In the genomic region with DNA sequence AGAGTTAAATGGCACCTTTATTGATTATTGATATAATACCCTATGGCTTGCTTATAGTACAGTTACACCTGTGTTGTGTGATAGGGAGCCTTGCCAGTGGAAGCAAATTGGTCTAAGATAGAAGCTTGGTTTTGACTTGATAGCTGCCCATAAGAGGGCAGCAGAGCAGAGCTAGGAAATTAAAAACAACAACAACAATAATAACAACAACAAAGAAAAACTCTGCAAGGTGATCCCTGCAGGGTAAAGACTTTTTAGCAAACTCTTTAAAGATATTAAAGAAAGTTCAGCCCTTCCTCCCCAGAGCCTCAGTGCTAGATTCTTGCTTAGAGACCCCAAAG, we compare ENCODE assay signal across 20 cellular contexts. TPM values are rescaled to one million over a fixed set of nuclear protein-coding genes. Genes with fewer than 3 reads are reported as not detected.
DNase-seq lines count a peak whose midpoint lies in the region; ATAC-seq, FAIRE-seq and TF ChIP-seq lines count a peak whose summit lies in the region.
"Had no signal": no experiment of that assay in that cellular context is flagged by ENCODE, and none has a peak within 500 bp of the region (broad histone marks: within the 10 kb centered on the region; RNA-seq: fewer than 3 reads in every experiment).

No MANE protein-coding gene starts in this region.

- DNase-seq in GM12865 (ENCODE audit: low read depth) (no peak), Panc1 (ENCODE audit: low read depth, low spot score) (no peak), foreskin keratinocyte (no peak), occipital lobe (lab: John Stamatoyannopoulos, UW) (no peak), urothelium cell line (ENCODE audit: low spot score) (no peak), smooth muscle cell (lab: John Stamatoyannopoulos, UW; ENCODE audit: unreplicated experiment) (no peak)
- no peak for DNase-seq in activated CD4-positive, CD25-positive, alpha-beta regulatory T cell (lab: John Stamatoyannopoulos, UW)
- DNase-seq: activated CD4-positive, alpha-beta T cell treated with anti-CD3 and anti-CD28 coated beads for 36 hours; activated T-cell treated with anti-CD3 and anti-CD28 coated beads, Interleukin-2, amount 50 U/mL, for 48 hours; amniotic stem cell; cerebellar nuclear complex; DMS153; foreskin fibroblast; GOT3; left ventricle myocardium inferior; MM.1S; NCI-H774; stomach had no signal

- TF ChIP-seq CTCF in GM12865 (IDR thresholded peaks at IDR 0.05; ENCODE audit: insufficient read depth, low read depth, low read length, missing control alignments) (peak; percentile 15), Panc1 (IDR thresholded peaks at IDR 0.05) (peak; percentile 30; the same call in 1 of the 2 replicates), foreskin keratinocyte (conservative IDR thresholded peaks at IDR 0.05) (peak; percentile 32), smooth muscle cell (IDR thresholded peaks at IDR 0.05; ENCODE audit: borderline replicate concordance, insufficient read depth, poor library complexity, severe bottlenecking) (no peak)

- FAIRE-seq in urothelium cell line (lab: Jason Lieb, UNC) = no peak

- H3K9me3 ChIP-seq in BLaER1 (no peaks in the 10 kb centered on the region), Panc1 (ENCODE audit: control insufficient read depth, insufficient read depth, low read depth, low read length) (no peaks in the 10 kb centered on the region), smooth muscle cell (replicated peaks; ENCODE audit: low read depth) (no peaks in the 10 kb centered on the region)
- H3K9me3 ChIP-seq: left ventricle myocardium inferior, stomach, vagina had no signal

- H3K4me3 ChIP-seq in BLaER1 (no peak overlapping the region), GM12865 (ENCODE audit: low read depth, low read length) (no peak overlapping the region), Panc1 (ENCODE audit: low read depth in 2 of 2, low read length in 2 of 2) (no peak overlapping the region), smooth muscle cell (no peak overlapping the region)
- H3K4me3 ChIP-seq: left ventricle myocardium inferior, stomach, vagina had no signal

- H4K20me1 ChIP-seq in BLaER1 (no peaks in the 10 kb centered on the region), smooth muscle cell (ENCODE audit: low read depth) (no peaks in the 10 kb centered on the region)

- CTCF ChIA-PET in Panc1 (lab: Charles Lee) = interaction anchor here (0.8 kb wide), 1 partner anchor 120 kb away, joined by 3 read pairs; no protein-coding TSS in a partner anchor

- H3K27ac ChIP-seq in BLaER1 = no peak overlapping the region
- H3K27ac ChIP-seq in Panc1 (ENCODE audit: low read length) = no peak overlapping the region
- H3K27ac ChIP-seq in foreskin keratinocyte = no peak overlapping the region
- H3K27ac ChIP-seq in smooth muscle cell (ENCODE audit: low read depth) = no peak overlapping the region
- H3K27ac ChIP-seq: left ventricle myocardium inferior, stomach, vagina had no signal

- no peak for ATAC-seq in Panc1
- no peak for ATAC-seq in foreskin keratinocyte
- ATAC-seq: activated CD4-positive, alpha-beta T cell treated with anti-CD3 and anti-CD28 coated beads for 36 hours had no signal

- H3K4me1 ChIP-seq in BLaER1 (peaks cover 58% of the 10 kb centered on the region), Panc1 (ENCODE audit: control insufficient read depth, insufficient read depth, low read length) (no peaks in the 10 kb centered on the region), foreskin keratinocyte (peaks cover 15% of the 10 kb centered on the region), smooth muscle cell (ENCODE audit: low read depth) (no peaks in the 10 kb centered on the region)
- H3K4me1 ChIP-seq: vagina had no signal

- H3K27me3 ChIP-seq in BLaER1 (no peaks in the 10 kb centered on the region), Panc1 (ENCODE audit: control insufficient read depth, insufficient read depth, low read length) (no peaks in the 10 kb centered on the region), foreskin keratinocyte (no peaks in the 10 kb centered on the region), smooth muscle cell (ENCODE audit: low read depth) (no peaks in the 10 kb centered on the region)
- H3K27me3 ChIP-seq: stomach, vagina had no signal

- POLR2A ChIA-PET in Panc1 (lab: Charles Lee) = no interaction called here

- no peak overlapping the region for H3K9ac ChIP-seq in BLaER1
- H3K9ac ChIP-seq in smooth muscle cell (ENCODE audit: low read depth) = no peak overlapping the region

- no peaks in the 10 kb centered on the region for H3F3A ChIP-seq in smooth muscle cell (ENCODE audit: low read depth)

- no peak overlapping the region for H2AFZ ChIP-seq in smooth muscle cell (ENCODE audit: low read depth)

- H3K36me3 ChIP-seq in BLaER1 (no peaks in the 10 kb centered on the region), Panc1 (ENCODE audit: control insufficient read depth, insufficient read depth, low read length) (no peaks in the 10 kb centered on the region), smooth muscle cell (ENCODE audit: low read depth) (no peaks in the 10 kb centered on the region)
- H3K36me3 ChIP-seq: left ventricle myocardium inferior, stomach, vagina had no signal

- no peaks in the 10 kb centered on the region for H3K79me2 ChIP-seq in smooth muscle cell (ENCODE audit: low read depth)

- intact Hi-C loops in Panc1 (cut with micrococcal nuclease; ENCODE audit: unreplicated experiment) = no loop called here

- BruUV-seq in Panc1 (replicated peaks; lab: Mats Ljungman, UMichigan) = no TSS peak

- in situ Hi-C loops in Panc1 (cut with HindIII; ENCODE audit: low pct_unique_long_range_greater_than_20kb, low sequenced_read_pairs) = no loop called here

- peak overlapping the region; percentile 71 for H3K4me2 ChIP-seq in BLaER1
- no peak overlapping the region for H3K4me2 ChIP-seq in smooth muscle cell

RNA-seq across cellular contexts. Expression of gene RNASE10, which starts 18.0 kb away (rescaled TPM):
- total RNA-seq in Panc1 (2021; ENCODE audit: unreplicated experiment) = 0.64 TPM
- not detected for polyA plus RNA-seq in Panc1 (2012; ENCODE audit: insufficient read length)
- 0.11 and 0.31 TPM in 2 replicates for total RNA-seq in foreskin keratinocyte
- 0.07 and 0.12 TPM in 2 replicates for polyA plus RNA-seq in foreskin keratinocyte
- not detected for total RNA-seq in occipital lobe
- total RNA-seq in smooth muscle cell = not detected in 2 replicates
- 0.26 and 0.40 TPM in 2 replicates for polyA plus RNA-seq in smooth muscle cell
- total RNA-seq: left ventricle myocardium inferior, stomach, vagina had no signal
- polyA plus RNA-seq: stomach had no signal

RNA-seq across cellular contexts. Expression of gene PNP, which starts 18.2 kb away (rescaled TPM):
- 35.1 TPM for total RNA-seq in Panc1 (2021; ENCODE audit: unreplicated experiment)
- polyA plus RNA-seq in Panc1 (2012; ENCODE audit: insufficient read length) = 25.7 TPM
- total RNA-seq in foreskin keratinocyte = 120 and 146 TPM in 2 replicates
- polyA plus RNA-seq in foreskin keratinocyte = 130 and 142 TPM in 2 replicates
- 3.1 TPM for total RNA-seq in occipital lobe
- 49.7 and 52.2 TPM in 2 replicates for total RNA-seq in smooth muscle cell
- polyA plus RNA-seq in smooth muscle cell = 24.2 and 33.4 TPM in 2 replicates

RNA-seq across cellular contexts. Expression of gene PIP4P1, which starts 26.1 kb away (rescaled TPM):
- total RNA-seq in Panc1 (2021; ENCODE audit: unreplicated experiment) = 34.8 TPM
- polyA plus RNA-seq in Panc1 (2012; ENCODE audit: insufficient read length) = 25.9 TPM
- total RNA-seq in foreskin keratinocyte = 23.0 and 23.8 TPM in 2 replicates
- polyA plus RNA-seq in foreskin keratinocyte = 27.2 and 29.2 TPM in 2 replicates
- total RNA-seq in occipital lobe = 26.0 TPM
- total RNA-seq in smooth muscle cell = 24.8 and 29.3 TPM in 2 replicates
- polyA plus RNA-seq in smooth muscle cell = 53.8 and 54.9 TPM in 2 replicates

RNA-seq across cellular contexts. Expression of gene APEX1, which starts 32.3 kb away (rescaled TPM):
- total RNA-seq in Panc1 (2021; ENCODE audit: unreplicated experiment) (163 TPM), foreskin keratinocyte (112 and 128 TPM in 2 replicates), occipital lobe (56.9 TPM), smooth muscle cell (51.2 and 81.6 TPM in 2 replicates)
- polyA plus RNA-seq in Panc1 (2012; ENCODE audit: insufficient read length) = 146 TPM
- polyA plus RNA-seq in foreskin keratinocyte (207 and 226 TPM in 2 replicates), smooth muscle cell (116 and 118 TPM in 2 replicates)

RNA-seq across cellular contexts. Expression of gene OSGEP, which starts 32.8 kb away (rescaled TPM):
- total RNA-seq in Panc1 (2021; ENCODE audit: unreplicated experiment) = 26.6 TPM
- polyA plus RNA-seq in Panc1 (2012; ENCODE audit: insufficient read length) = 33.9 TPM
- total RNA-seq in foreskin keratinocyte = 22.6 and 23.3 TPM in 2 replicates
- polyA plus RNA-seq in foreskin keratinocyte = 24.9 and 31.9 TPM in 2 replicates
- 36.8 TPM for total RNA-seq in occipital lobe
- 33.3 and 41.3 TPM in 2 replicates for total RNA-seq in smooth muscle cell
- 18.4 and 21.7 TPM in 2 replicates for polyA plus RNA-seq in smooth muscle cell
